Comparison of ENCODE assay signal across 1 cellular context in genomic region chr16:47309581-47310312, GRCh38.
TF ChIP-seq lines count a peak whose summit lies in the region.

No MANE protein-coding gene starts in this region.

TF ChIP-seq in GM23338, 12 proteins besides CTCF, POLR2A, EP300 and RAD21 (continued from another document):
- TF ChIP-seq, protein P1, sequence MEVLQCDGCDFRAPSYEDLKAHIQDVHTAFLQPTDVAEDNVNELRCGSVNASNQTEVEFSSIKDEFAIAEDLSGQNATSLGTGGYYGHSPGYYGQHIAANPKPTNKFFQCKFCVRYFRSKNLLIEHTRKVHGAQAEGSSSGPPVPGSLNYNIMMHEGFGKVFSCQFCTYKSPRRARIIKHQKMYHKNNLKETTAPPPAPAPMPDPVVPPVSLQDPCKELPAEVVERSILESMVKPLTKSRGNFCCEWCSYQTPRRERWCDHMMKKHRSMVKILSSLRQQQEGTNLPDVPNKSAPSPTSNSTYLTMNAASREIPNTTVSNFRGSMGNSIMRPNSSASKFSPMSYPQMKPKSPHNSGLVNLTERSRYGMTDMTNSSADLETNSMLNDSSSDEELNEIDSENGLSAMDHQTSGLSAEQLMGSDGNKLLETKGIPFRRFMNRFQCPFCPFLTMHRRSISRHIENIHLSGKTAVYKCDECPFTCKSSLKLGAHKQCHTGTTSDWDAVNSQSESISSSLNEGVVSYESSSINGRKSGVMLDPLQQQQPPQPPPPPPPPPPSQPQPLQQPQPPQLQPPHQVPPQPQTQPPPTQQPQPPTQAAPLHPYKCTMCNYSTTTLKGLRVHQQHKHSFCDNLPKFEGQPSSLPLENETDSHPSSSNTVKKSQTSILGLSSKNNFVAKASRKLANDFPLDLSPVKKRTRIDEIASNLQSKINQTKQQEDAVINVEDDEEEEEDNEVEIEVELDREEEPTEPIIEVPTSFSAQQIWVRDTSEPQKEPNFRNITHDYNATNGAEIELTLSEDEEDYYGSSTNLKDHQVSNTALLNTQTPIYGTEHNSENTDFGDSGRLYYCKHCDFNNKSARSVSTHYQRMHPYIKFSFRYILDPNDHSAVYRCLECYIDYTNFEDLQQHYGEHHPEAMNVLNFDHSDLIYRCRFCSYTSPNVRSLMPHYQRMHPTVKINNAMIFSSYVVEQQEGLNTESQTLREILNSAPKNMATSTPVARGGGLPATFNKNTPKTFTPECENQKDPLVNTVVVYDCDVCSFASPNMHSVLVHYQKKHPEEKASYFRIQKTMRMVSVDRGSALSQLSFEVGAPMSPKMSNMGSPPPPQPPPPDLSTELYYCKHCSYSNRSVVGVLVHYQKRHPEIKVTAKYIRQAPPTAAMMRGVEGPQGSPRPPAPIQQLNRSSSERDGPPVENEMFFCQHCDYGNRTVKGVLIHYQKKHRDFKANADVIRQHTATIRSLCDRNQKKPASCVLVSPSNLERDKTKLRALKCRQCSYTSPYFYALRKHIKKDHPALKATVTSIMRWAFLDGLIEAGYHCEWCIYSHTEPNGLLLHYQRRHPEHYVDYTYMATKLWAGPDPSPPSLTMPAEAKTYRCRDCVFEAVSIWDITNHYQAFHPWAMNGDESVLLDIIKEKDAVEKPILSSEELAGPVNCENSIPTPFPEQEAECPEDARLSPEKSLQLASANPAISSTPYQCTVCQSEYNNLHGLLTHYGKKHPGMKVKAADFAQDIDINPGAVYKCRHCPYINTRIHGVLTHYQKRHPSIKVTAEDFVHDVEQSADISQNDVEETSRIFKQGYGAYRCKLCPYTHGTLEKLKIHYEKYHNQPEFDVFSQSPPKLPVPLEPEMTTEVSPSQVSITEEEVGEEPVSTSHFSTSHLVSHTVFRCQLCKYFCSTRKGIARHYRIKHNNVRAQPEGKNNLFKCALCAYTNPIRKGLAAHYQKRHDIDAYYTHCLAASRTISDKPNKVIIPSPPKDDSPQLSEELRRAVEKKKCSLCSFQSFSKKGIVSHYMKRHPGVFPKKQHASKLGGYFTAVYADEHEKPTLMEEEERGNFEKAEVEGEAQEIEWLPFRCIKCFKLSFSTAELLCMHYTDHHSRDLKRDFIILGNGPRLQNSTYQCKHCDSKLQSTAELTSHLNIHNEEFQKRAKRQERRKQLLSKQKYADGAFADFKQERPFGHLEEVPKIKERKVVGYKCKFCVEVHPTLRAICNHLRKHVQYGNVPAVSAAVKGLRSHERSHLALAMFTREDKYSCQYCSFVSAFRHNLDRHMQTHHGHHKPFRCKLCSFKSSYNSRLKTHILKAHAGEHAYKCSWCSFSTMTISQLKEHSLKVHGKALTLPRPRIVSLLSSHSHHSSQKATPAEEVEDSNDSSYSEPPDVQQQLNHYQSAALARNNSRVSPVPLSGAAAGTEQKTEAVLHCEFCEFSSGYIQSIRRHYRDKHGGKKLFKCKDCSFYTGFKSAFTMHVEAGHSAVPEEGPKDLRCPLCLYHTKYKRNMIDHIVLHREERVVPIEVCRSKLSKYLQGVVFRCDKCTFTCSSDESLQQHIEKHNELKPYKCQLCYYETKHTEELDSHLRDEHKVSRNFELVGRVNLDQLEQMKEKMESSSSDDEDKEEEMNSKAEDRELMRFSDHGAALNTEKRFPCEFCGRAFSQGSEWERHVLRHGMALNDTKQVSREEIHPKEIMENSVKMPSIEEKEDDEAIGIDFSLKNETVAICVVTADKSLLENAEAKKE (CRISPR knock-in tag; IDR thresholded peaks at IDR 0.05) = no peak
- TF ChIP-seq STAT1 (IDR thresholded peaks at IDR 0.05; ENCODE audit: unreplicated experiment) (no peak), ZNF114 (CRISPR knock-in tag; IDR thresholded peaks at IDR 0.05) (no peak), EZH2phosphoT487 (IDR thresholded peaks at IDR 0.05; ENCODE audit: unreplicated experiment) (no peak), CREB1 (CRISPR knock-in tag; IDR thresholded peaks at IDR 0.05; ENCODE audit: low read depth) (no peak), JUNB (IDR thresholded peaks at IDR 0.05; ENCODE audit: unreplicated experiment) (no peak), EZH2 (IDR thresholded peaks at IDR 0.05; ENCODE audit: low read depth, unreplicated experiment) (no peak), ZNF331 (CRISPR knock-in tag; IDR thresholded peaks at IDR 0.05; ENCODE audit: low read depth) (no peak)
